11 cellular contexts compared by ENCODE assay signal in genomic region chr11:119683783-119684182, GRCh38. TPM values are rescaled to one million over a fixed set of nuclear protein-coding genes. Genes with fewer than 3 reads are reported as not detected.
DNase-seq lines count a peak whose midpoint lies in the region; ATAC-seq and TF ChIP-seq lines count a peak whose summit lies in the region.
"Had no signal": no experiment of that assay in that cellular context is flagged by ENCODE, and none has a peak within 500 bp of the region (broad histone marks: within the 10 kb centered on the region; RNA-seq: fewer than 3 reads in every experiment).

No MANE protein-coding gene starts in this region.

- TF ChIP-seq POLR2A in breast epithelium (IDR thresholded peaks at IDR 0.05), result no peak

- CTCF ChIA-PET in activated CD8-positive, alpha-beta T cell treated with anti-CD3 and anti-CD28 coated beads for 36 hours (lab: Charles Lee), result no interaction called here
- CTCF ChIA-PET in activated CD8-positive, alpha-beta T cell treated with anti-CD3 and anti-CD28 coated beads, Interleukin-2, amount 10 ng/mL, durations not matched to agents 7 days and 5 days (lab: Charles Lee), result interaction anchor here (1.5 kb wide), 1 partner anchor 45 kb away, joined by 6 read pairs; the partner anchor contains the start of gene NECTIN1
- CTCF ChIA-PET in WTC11 (lab: Charles Lee), result interaction anchor here (0.5 to 3.1 kb wide), 3 partner anchors 19 to 174 kb away, joined by 3 to 15 read pairs (median 4); no protein-coding TSS in a partner anchor

- intact Hi-C loops in activated CD8-positive, alpha-beta T cell treated with anti-CD3 and anti-CD28 coated beads for 36 hours (cut with micrococcal nuclease), result no loop called here
- intact Hi-C loops in breast epithelium (cut with DNase I; ENCODE audit: low total_unique reads), result no loop called here

- H3K4me3 ChIP-seq in breast epithelium, result peak overlapping the region in 2 of 3 donors; percentile 21 to 47

- H3K27ac Mint-ChIP-seq in activated CD8-positive, alpha-beta T cell treated with anti-CD3 and anti-CD28 coated beads for 36 hours, result no peak overlapping the region
- no peak overlapping the region for H3K27ac Mint-ChIP-seq in activated CD8-positive, alpha-beta T cell treated with anti-CD3 and anti-CD28 coated beads, Interleukin-2, amount 10 ng/mL, durations not matched to agents 7 days and 5 days
- H3K27ac Mint-ChIP-seq in WTC11, result no peak overlapping the region
- H3K27ac Mint-ChIP-seq: memory B cell had no signal

- no peaks in the 10 kb centered on the region for H3K36me3 Mint-ChIP-seq in activated CD8-positive, alpha-beta T cell treated with anti-CD3 and anti-CD28 coated beads for 36 hours (ENCODE audit: low read depth)
- no peaks in the 10 kb centered on the region for H3K36me3 Mint-ChIP-seq in activated CD8-positive, alpha-beta T cell treated with anti-CD3 and anti-CD28 coated beads, Interleukin-2, amount 10 ng/mL, durations not matched to agents 7 days and 5 days (ENCODE audit: low read depth)
- peaks cover 16% of the 10 kb centered on the region for H3K36me3 Mint-ChIP-seq in WTC11
- H3K36me3 Mint-ChIP-seq: memory B cell had no signal

- H3K27me3 ChIP-seq in breast epithelium, result no peaks in the 10 kb centered on the region

- ATAC-seq in activated CD8-positive, alpha-beta T cell treated with anti-CD3 and anti-CD28 coated beads for 36 hours, result no peak
- ATAC-seq in activated CD8-positive, alpha-beta T cell treated with anti-CD3 and anti-CD28 coated beads, Interleukin-2, amount 10 ng/mL, durations not matched to agents 7 days and 5 days, result no peak
- ATAC-seq in GM21723 (IDR thresholded peaks at IDR 0.05; ENCODE audit: unreplicated experiment) (no peak), WTC11 (no peak)

- no peak for TF ChIP-seq CTCF in activated CD8-positive, alpha-beta T cell treated with anti-CD3 and anti-CD28 coated beads for 36 hours (IDR thresholded peaks at IDR 0.05)
- TF ChIP-seq CTCF in breast epithelium (IDR thresholded peaks at IDR 0.05) (no peak), WTC11 (IDR thresholded peaks at IDR 0.05) (no peak)

- H3K27ac ChIP-seq in breast epithelium, result peak overlapping the region; percentile 95 to 97

- POLR2A ChIA-PET in activated CD8-positive, alpha-beta T cell treated with anti-CD3 and anti-CD28 coated beads for 36 hours (lab: Charles Lee), result interaction anchor here (0.7 kb wide), 1 partner anchor 12 kb away, joined by 3 read pairs; no protein-coding TSS in a partner anchor
- POLR2A ChIA-PET in activated CD8-positive, alpha-beta T cell treated with anti-CD3 and anti-CD28 coated beads, Interleukin-2, amount 10 ng/mL, durations not matched to agents 7 days and 5 days (lab: Charles Lee), result no interaction called here
- POLR2A ChIA-PET in WTC11 (lab: Charles Lee), result interaction anchor here (0.5 kb wide), 1 partner anchor 434 kb away, joined by 3 read pairs; no protein-coding TSS in a partner anchor

- no peaks in the 10 kb centered on the region for H3K36me3 ChIP-seq in breast epithelium

- peaks cover 2% of the 10 kb centered on the region for H3K27me3 Mint-ChIP-seq in activated CD8-positive, alpha-beta T cell treated with anti-CD3 and anti-CD28 coated beads for 36 hours
- H3K27me3 Mint-ChIP-seq in activated CD8-positive, alpha-beta T cell treated with anti-CD3 and anti-CD28 coated beads, Interleukin-2, amount 10 ng/mL, durations not matched to agents 7 days and 5 days (ENCODE audit: low read depth), result peaks cover 7% of the 10 kb centered on the region
- no peaks in the 10 kb centered on the region for H3K27me3 Mint-ChIP-seq in WTC11 (ENCODE audit: low read depth)

- no peaks in the 10 kb centered on the region for H3K9me3 ChIP-seq in breast epithelium

- H3K4me3 Mint-ChIP-seq in activated CD8-positive, alpha-beta T cell treated with anti-CD3 and anti-CD28 coated beads for 36 hours, result no peak overlapping the region
- H3K4me3 Mint-ChIP-seq in activated CD8-positive, alpha-beta T cell treated with anti-CD3 and anti-CD28 coated beads, Interleukin-2, amount 10 ng/mL, durations not matched to agents 7 days and 5 days, result no peak overlapping the region
- H3K4me3 Mint-ChIP-seq in WTC11, result no peak overlapping the region
- H3K4me3 Mint-ChIP-seq: memory B cell had no signal

- peak; percentile 23 for DNase-seq in activated CD8-positive, alpha-beta T cell treated with anti-CD3 and anti-CD28 coated beads for 36 hours
- DNase-seq in activated CD8-positive, alpha-beta T cell treated with anti-CD3 and anti-CD28 coated beads, Interleukin-2, amount 10 ng/mL, durations not matched to agents 7 days and 5 days, result no peak
- DNase-seq in breast epithelium (ENCODE audit: low spot score in 2 of 2) (peak; percentile 75 to 94), mucosa of gallbladder (ENCODE audit: low spot score) (peak; percentile 57), ureter (ENCODE audit: low spot score) (peak; percentile 82), NCI-H82 (lab: John Stamatoyannopoulos, UW) (no peak), WTC11 (ENCODE audit: low spot score) (no peak)
- DNase-seq: activated T-cell treated with anti-CD3 and anti-CD28 coated beads, Interleukin-2, amount 50 U/mL, for 1 hour; effector memory CD4-positive, alpha-beta T cell had no signal

- H3K4me1 Mint-ChIP-seq in activated CD8-positive, alpha-beta T cell treated with anti-CD3 and anti-CD28 coated beads for 36 hours (ENCODE audit: low read depth), result peaks cover 12% of the 10 kb centered on the region
- H3K4me1 Mint-ChIP-seq in activated CD8-positive, alpha-beta T cell treated with anti-CD3 and anti-CD28 coated beads, Interleukin-2, amount 10 ng/mL, durations not matched to agents 7 days and 5 days (ENCODE audit: low read depth), result peaks cover 11% of the 10 kb centered on the region
- H3K4me1 Mint-ChIP-seq in WTC11, result peaks cover 54% of the 10 kb centered on the region
- H3K4me1 Mint-ChIP-seq: memory B cell had no signal

- H3K9me3 Mint-ChIP-seq in activated CD8-positive, alpha-beta T cell treated with anti-CD3 and anti-CD28 coated beads for 36 hours, result no peaks in the 10 kb centered on the region
- H3K9me3 Mint-ChIP-seq in activated CD8-positive, alpha-beta T cell treated with anti-CD3 and anti-CD28 coated beads, Interleukin-2, amount 10 ng/mL, durations not matched to agents 7 days and 5 days (ENCODE audit: insufficient read depth), result no peaks in the 10 kb centered on the region
- H3K9me3 Mint-ChIP-seq in WTC11, result peaks cover 14% of the 10 kb centered on the region
- H3K9me3 Mint-ChIP-seq: memory B cell had no signal

- H3K4me1 ChIP-seq in breast epithelium, result peaks cover 11 to 29% of the 10 kb centered on the region in 2 donors

TF ChIP-seq in WTC11, 78 proteins besides CTCF, POLR2A, EP300 and RAD21:
- no peak for TF ChIP-seq HMGXB4 (CRISPR knock-in tag; IDR thresholded peaks at IDR 0.05)
- no peak for TF ChIP-seq IRF2 (CRISPR knock-in tag; IDR thresholded peaks at IDR 0.05; ENCODE audit: borderline replicate concordance, low read depth)
- TF ChIP-seq ELF4 (CRISPR knock-in tag; IDR thresholded peaks at IDR 0.05; ENCODE audit: low read depth), result no peak
- TF ChIP-seq ZNF423 (CRISPR knock-in tag; IDR thresholded peaks at IDR 0.05), result no peak
- TF ChIP-seq ZNF281 (CRISPR knock-in tag; IDR thresholded peaks at IDR 0.05), result no peak
- no peak for TF ChIP-seq MLX (CRISPR knock-in tag; IDR thresholded peaks at IDR 0.05)
- TF ChIP-seq ATF1 (CRISPR knock-in tag; IDR thresholded peaks at IDR 0.05), result no peak
- TF ChIP-seq ZNF121 (CRISPR knock-in tag; IDR thresholded peaks at IDR 0.05), result no peak

RNA-seq across cellular contexts. Expression of gene NECTIN1, which starts 45.2 kb away (rescaled TPM):
- 1 to 10 TPM; 2.6 to 3.8 TPM for total RNA-seq in activated CD8-positive, alpha-beta T cell treated with anti-CD3 and anti-CD28 coated beads for 36 hours
- total RNA-seq in activated CD8-positive, alpha-beta T cell treated with anti-CD3 and anti-CD28 coated beads, Interleukin-2, amount 10 ng/mL, durations not matched to agents 7 days and 5 days, result under 1 TPM; 0.34 to 0.39 TPM
- total RNA-seq in breast epithelium, result 1 to 10 TPM; 2.6 to 6.6 (median 4.5) TPM
- total RNA-seq in mucosa of gallbladder, result 13.2 TPM
- total RNA-seq in ureter, result 232 TPM
- 68.4 to 86.2 TPM (median 69.5 TPM) in 3 replicates for total RNA-seq in WTC11 (2021)

Comparison
In these comparisons a context has a peak if more than half of its experiments do, and no peak if none do; other contexts are left out.
1. DNase-seq: peak in activated CD8-positive, alpha-beta T cell treated with anti-CD3 and anti-CD28 coated beads for 36 hours (single experiment), breast epithelium (2 of 2), mucosa of gallbladder (single experiment) and ureter (single experiment); none in activated CD8-positive, alpha-beta T cell treated with anti-CD3 and anti-CD28 coated beads, Interleukin-2, amount 10 ng/mL, durations not matched to agents 7 days and 5 days (single experiment), NCI-H82 (single experiment) and WTC11 (single experiment).